11 cellular contexts compared by ENCODE assay signal in genomic region chr4:156109943-156110925, GRCh38.
DNase-seq lines count a peak whose midpoint lies in the region; TF ChIP-seq lines count a peak whose summit lies in the region.
"Had no signal": no experiment of that assay in that cellular context is flagged by ENCODE, and none has a peak within 500 bp of the region (broad histone marks: within the 10 kb centered on the region; RNA-seq: fewer than 3 reads in every experiment).

No MANE protein-coding gene starts in this region.

- no peaks in the 10 kb centered on the region for H3K36me3 Mint-ChIP-seq in mesothelial cell of epicardium

- H3K4me1 Mint-ChIP-seq in mesothelial cell of epicardium, result peaks cover 41% of the 10 kb centered on the region

- no peaks in the 10 kb centered on the region for H3K9me3 ChIP-seq in HUES48 (ENCODE audit: control insufficient read depth, insufficient read depth, low read length)
- H3K9me3 ChIP-seq: psoas muscle, thoracic aorta had no signal

- H3K27me3 ChIP-seq in HUES48 (ENCODE audit: control insufficient read depth, insufficient read depth, low read length), result no peaks in the 10 kb centered on the region

- H3K27ac ChIP-seq in HUES48 (ENCODE audit: low read depth, low read length), result peak overlapping the region; percentile 21
- H3K27ac ChIP-seq: psoas muscle, thoracic aorta, VCaP had no signal

- peaks cover 5% of the 10 kb centered on the region for H3K9me3 Mint-ChIP-seq in mesothelial cell of epicardium

- no peak overlapping the region for H3K9ac ChIP-seq in HUES48 (ENCODE audit: low read depth, low read length)

- DNase-seq in EH (ENCODE audit: low read depth) (peak; percentile 38), amniotic epithelial cell (ENCODE audit: low read depth) (peak; percentile 72), mesothelial cell of epicardium (ENCODE audit: low spot score in 2 of 2, unreplicated experiment in 2 of 2) (no peak), GOT3 (lab: John Stamatoyannopoulos, UW) (no peak), NK-92 (lab: John Stamatoyannopoulos, UW; ENCODE audit: unreplicated experiment) (no peak), RKO (ENCODE audit: low spot score) (no peak)
- DNase-seq in effector CD8-positive, alpha-beta T cell (lab: John Stamatoyannopoulos, UW), result no peak
- DNase-seq: psoas muscle had no signal

- no peak for TF ChIP-seq CTCF in mesothelial cell of epicardium (IDR thresholded peaks at IDR 0.05; ENCODE audit: unreplicated experiment)

- no peak overlapping the region for H3K4me3 ChIP-seq in HUES48 (ENCODE audit: low read depth, low read length)
- H3K4me3 ChIP-seq: psoas muscle, thoracic aorta had no signal

- H3K27ac Mint-ChIP-seq in mesothelial cell of epicardium, result peak overlapping the region; percentile 76

- H3K36me3 ChIP-seq in HUES48 (ENCODE audit: control insufficient read depth, insufficient read depth, low read length), result no peaks in the 10 kb centered on the region
- H3K36me3 ChIP-seq: thoracic aorta had no signal

- H3K4me3 Mint-ChIP-seq in mesothelial cell of epicardium, result no peak overlapping the region

- peaks cover 39% of the 10 kb centered on the region for H3K4me1 ChIP-seq in HUES48 (ENCODE audit: control insufficient read depth, insufficient read depth, low read length)
- H3K4me1 ChIP-seq: psoas muscle had no signal

- H3K27me3 Mint-ChIP-seq in mesothelial cell of epicardium (ENCODE audit: low read depth), result no peaks in the 10 kb centered on the region

Comparison
In these comparisons a context has a peak if more than half of its experiments do, and no peak if none do; other contexts are left out.
1. DNase-seq: peak in EH (single experiment) and amniotic epithelial cell (single experiment); none in mesothelial cell of epicardium (0 of 2), GOT3 (single experiment), NK-92 (single experiment), RKO (single experiment) and effector CD8-positive, alpha-beta T cell (single experiment).